ENCODE assay signal across 8 cellular contexts in genomic region chr6:33073431-33073871, GRCh38. TPM values are rescaled to one million over a fixed set of nuclear protein-coding genes. Genes with fewer than 3 reads are reported as not detected.
A peak's percentile ranks its signal among the peaks of the same experiment; 100 is the strongest.
DNase-seq lines count a peak whose midpoint lies in the region; ATAC-seq, FAIRE-seq and TF ChIP-seq lines count a peak whose summit lies in the region.

HLA-DPA1 (minus strand) TSS chr6:33073649.

- H3K36me3 ChIP-seq in Peyer's patch (peaks cover 0 to 12% (median 0%) of the 10 kb centered on the region in 3 donors), body of pancreas (replicated peaks in 1 of 2; ENCODE audit: insufficient read depth in 1 of 2, low read depth in 2 of 2) (no peaks in the 10 kb centered on the region), left lung (peaks cover 0 to 12% of the 10 kb centered on the region in 2 donors), testis (ENCODE audit: low read depth, missing control alignments) (no peaks in the 10 kb centered on the region)

- H3K4me2 ChIP-seq in A549 = no peak within 1 kb of the TSS

- H3K4me1 ChIP-seq in A549 = no peaks in the 10 kb centered on the region
- H3K4me1 ChIP-seq in Peyer's patch = no peaks in the 10 kb centered on the region
- H3K4me1 ChIP-seq in body of pancreas = no peaks in the 10 kb centered on the region
- H3K4me1 ChIP-seq in left lung = peaks cover 0 to 52% of the 10 kb centered on the region in 2 donors
- H3K4me1 ChIP-seq in testis = peaks cover 6% of the 10 kb centered on the region

- no peak for FAIRE-seq in A549 (lab: Jason Lieb, UNC)

- no peak for TF ChIP-seq RAD21 in A549 (conservative IDR thresholded peaks at IDR 0.05 in 1 of 2, IDR thresholded peaks at IDR 0.05 in 1 of 2)

- TF ChIP-seq POLR2A in A549 (IDR thresholded peaks at IDR 0.05; ENCODE audit: low read length) (no peak), Peyer's patch (IDR thresholded peaks at IDR 0.05) (peak; percentile 36 to 72), body of pancreas (IDR thresholded peaks at IDR 0.05) (peak in 2 of 3 donors; percentile 50 to 80), testis (IDR thresholded peaks at IDR 0.05) (no peak)

- TF ChIP-seq CTCF in A549 (IDR thresholded peaks at IDR 0.05) (no peak), Peyer's patch (IDR thresholded peaks at IDR 0.05) (no peak), body of pancreas (IDR thresholded peaks at IDR 0.05) (no peak), left lung (IDR thresholded peaks at IDR 0.05) (no peak), testis (IDR thresholded peaks at IDR 0.05) (no peak)

- H3K4me3 ChIP-seq in A549 (no peak within 1 kb of the TSS), Peyer's patch (peak within 1 kb of the TSS; percentile 34 to 49 (median 42)), body of pancreas (no peak within 1 kb of the TSS), left lung (peak within 1 kb of the TSS; percentile 30 to 55), testis (peak within 1 kb of the TSS in 1 of 2 donors; percentile 24)

- peak; percentile 66 to 87; a peak in 4 of 6 replicates for ATAC-seq in A549
- peak; percentile 77 for ATAC-seq in GM18511 (IDR thresholded peaks at IDR 0.05; ENCODE audit: unreplicated experiment)
- ATAC-seq in HG02840 (IDR thresholded peaks at IDR 0.05; ENCODE audit: low FRiP score, unreplicated experiment) = peak; percentile 66
- peak; percentile 51 for ATAC-seq in body of pancreas
- ATAC-seq in left lung = peak; percentile 90

- no peaks in the 10 kb centered on the region for H3K27me3 ChIP-seq in Peyer's patch
- H3K27me3 ChIP-seq in body of pancreas = no peaks in the 10 kb centered on the region
- H3K27me3 ChIP-seq in left lung = no peaks in the 10 kb centered on the region
- H3K27me3 ChIP-seq in testis = no peaks in the 10 kb centered on the region

- 35% methylated on average over 8 of the region's 8 CpGs for WGBS in A549 (ENCODE audit: missing lambda C conversion rate)
- WGBS in body of pancreas, 2 donors = 39 to 41% methylated on average over 7 to 8 of the region's 8 CpGs
- WGBS in testis, 2 donors = 29 to 37% methylated on average over 8 of the region's 8 CpGs

- intact Hi-C loops in body of pancreas (cut with DNase I) = no loop called here
- intact Hi-C loops in left lung (cut with DNase I) = no loop called here
- intact Hi-C loops in testis (cut with DNase I; ENCODE audit: low total_unique reads) = no loop called here
- intact Hi-C loops in posterior cingulate gyrus (cut with DNase I) = no loop called here

- no peak for TF ChIP-seq EP300 in A549 (IDR thresholded peaks at IDR 0.05)

- H3K9me3 ChIP-seq in A549 (no peaks in the 10 kb centered on the region), Peyer's patch (no peaks in the 10 kb centered on the region), body of pancreas (no peaks in the 10 kb centered on the region), left lung (no peaks in the 10 kb centered on the region), testis (no peaks in the 10 kb centered on the region)

- POLR2A ChIA-PET in A549 (lab: Yijun Ruan, JAX) = no interaction called here

- no peak within 1 kb of the TSS for H3K27ac ChIP-seq in A549
- peak within 1 kb of the TSS; percentile 14 to 90 (median 62) for H3K27ac ChIP-seq in Peyer's patch
- H3K27ac ChIP-seq in body of pancreas = peak within 1 kb of the TSS in 2 of 4 donors; percentile 41 to 55
- peak within 1 kb of the TSS; percentile 26 to 37 for H3K27ac ChIP-seq in left lung
- H3K27ac ChIP-seq in testis = peak within 1 kb of the TSS in 1 of 2 donors; percentile 54

- CTCF ChIA-PET in A549 (lab: Yijun Ruan, JAX) = interaction anchor here (0.8 kb wide), 1 partner anchor 175 kb away, joined by 3 read pairs; no protein-coding TSS in a partner anchor

- DNase-seq in A549 (ENCODE audit: low read depth in 1 of 2, low spot score in 1 of 2) (peak; percentile 5 to 8), Peyer's patch (peak in 2 of 3 donors; percentile 86 to 89), body of pancreas (peak in 2 of 4 donors; percentile 20 to 68), left lung (peak in 1 of 2 donors; percentile 69), testis (peak; percentile 38), posterior cingulate gyrus (no peak)

TF ChIP-seq in A549, 52 proteins besides CTCF, POLR2A, EP300 and RAD21:
- no peak for TF ChIP-seq NR3C1 (IDR thresholded peaks at IDR 0.05)
- peak; percentile 96 for TF ChIP-seq RFX5 (IDR thresholded peaks at IDR 0.05)

RNA-seq across cellular contexts. Expression of gene HLA-DPA1, which starts in this region (rescaled TPM):
- not detected in 2 replicates for polyA plus RNA-seq in A549 (2011; rRNA removed)
- 0.01 and 0.07 TPM in 2 replicates for polyA plus RNA-seq in A549 (2012; cell fraction: cytosol; rRNA removed)
- not detected in 2 replicates for polyA plus RNA-seq in A549 (2012; cell fraction: nucleus; rRNA removed)
- polyA plus RNA-seq in A549 (2017; fragmentation: RNase III; extraction: RNeasy Plus Mini Kit Qiagen cat#74134 plus additional on column Dnase treatment) = 0.09 TPM in 1 of 3 replicates, not detected in the others
- polyA minus RNA-seq in A549 (2011; rRNA and poly(A)+ RNA removed) = not detected in 2 replicates
- 10 to 100 TPM; 14.6 to 70.1 (median 50.4) TPM for total RNA-seq in Peyer's patch
- 10 to 100 TPM; 10.5 to 81.7 TPM for total RNA-seq in body of pancreas
- total RNA-seq in left lung = 100 to 1,000 TPM; 354 to 476 TPM
- total RNA-seq in testis = 10 to 100 TPM; 26.5 to 48.9 TPM
- 143 TPM for polyA plus RNA-seq in testis (ENCODE audit: insufficient read depth, low read depth, low replicate concordance)

Comparison
In these comparisons a context has a peak if more than half of its experiments do, and no peak if none do; other contexts are left out.
1. RNA of gene HLA-DPA1 (total RNA-seq): 354 to 476 TPM in left lung; 10.5 to 81.7 TPM in body of pancreas, 14.6 to 70.1 TPM in Peyer's patch and 26.5 to 48.9 TPM in testis; every median in the first group is over 4 times any median in the second.
2. RNA of gene HLA-DPA1 (polyA plus RNA-seq): 143 TPM in testis (single experiment); 0.01 to 0.09 TPM in A549; every median in the first group is over 100 times any median in the second.
3. Peak in DNase-seq and ATAC-seq in A549; RNA of the gene not detected or under 1 TPM.
4. DNase-seq: peak in Peyer's patch (2 of 3) and testis (single experiment); none in posterior cingulate gyrus (0 of 10).
5. H3K27ac ChIP-seq: peak in Peyer's patch (4 of 4) and left lung (2 of 2); none in A549 (0 of 2).
6. H3K4me3 ChIP-seq: peak in Peyer's patch (4 of 4) and left lung (2 of 2); none in A549 (single experiment) and body of pancreas (0 of 2).
7. POLR2A ChIP-seq: peak in Peyer's patch (2 of 2) and body of pancreas (2 of 3); none in A549 (single experiment) and testis (single experiment).
8. Peak in every context shown above with its lines, with median percentiles within 50 percentile points of each other: ATAC-seq.